Comparison of ENCODE assay signal across 28 cellular contexts in the genomic region with DNA sequence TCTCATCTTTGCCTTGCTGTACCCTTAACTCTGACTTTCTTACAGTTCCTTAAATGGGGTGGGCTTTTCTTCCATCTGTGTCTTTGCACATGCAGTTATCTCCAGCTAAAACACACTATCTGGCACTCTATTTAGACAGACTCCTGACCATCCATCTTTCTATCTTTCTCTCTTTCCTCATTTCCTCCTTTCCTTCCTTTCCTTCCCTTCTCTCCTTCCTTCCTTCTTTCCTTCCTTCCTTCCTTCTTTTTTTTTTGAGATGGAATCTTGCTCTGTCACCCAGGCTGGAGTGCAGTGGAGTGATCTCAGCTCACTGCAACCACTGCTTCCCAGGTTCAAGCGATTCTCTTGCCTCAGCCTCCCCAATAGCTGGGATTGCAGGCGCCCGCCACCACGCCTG. TPM values are rescaled to one million over a fixed set of nuclear protein-coding genes. Genes with fewer than 3 reads are reported as not detected.
DNase-seq lines count a peak whose midpoint lies in the region; ATAC-seq, FAIRE-seq and TF ChIP-seq lines count a peak whose summit lies in the region.
"Had no signal": no experiment of that assay in that cellular context is flagged by ENCODE, and none has a peak within 500 bp of the region (broad histone marks: within the 10 kb centered on the region; RNA-seq: fewer than 3 reads in every experiment).

No MANE protein-coding gene starts in this region.

- H3K36me3 ChIP-seq in mammary epithelial cell (ENCODE audit: insufficient read depth, low read length) (no peaks in the 10 kb centered on the region), K562 (ENCODE audit: control insufficient read depth, insufficient read depth, low read length) (no peaks in the 10 kb centered on the region), lower lobe of right lung (peaks cover 23% of the 10 kb centered on the region)
- H3K36me3 ChIP-seq: BE2C, BLaER1 had no signal

- H3K27ac Mint-ChIP-seq in MCF 10A (ENCODE audit: low read depth, unreplicated experiment) = peak overlapping the region; percentile 30

- H3K4me3 ChIP-seq in mammary epithelial cell (replicated peaks in 1 of 3; ENCODE audit: insufficient read depth in 1 of 3, low read depth in 2 of 3, low read length in 3 of 3) (no peak overlapping the region), K562 (no peak overlapping the region), lower lobe of right lung (no peak overlapping the region)
- H3K4me3 ChIP-seq: BLaER1, GM12878 had no signal

- H3K79me2 ChIP-seq in mammary epithelial cell (ENCODE audit: insufficient read depth, low read length) (no peaks in the 10 kb centered on the region), K562 (ENCODE audit: control insufficient read depth, insufficient read depth, low read length) (no peaks in the 10 kb centered on the region)

- H3K9me3 Mint-ChIP-seq in MCF 10A (ENCODE audit: unreplicated experiment) = no peaks in the 10 kb centered on the region
- H3K9me3 Mint-ChIP-seq: CD14-positive monocyte; CD4-positive, alpha-beta memory T cell; CD4-positive, CD25-positive, alpha-beta regulatory T cell; CD8-positive, alpha-beta memory T cell had no signal

- H3K36me3 Mint-ChIP-seq in MCF 10A (ENCODE audit: insufficient read depth, unreplicated experiment) = no peaks in the 10 kb centered on the region
- H3K36me3 Mint-ChIP-seq: CD14-positive monocyte; CD4-positive, alpha-beta memory T cell; CD4-positive, CD25-positive, alpha-beta regulatory T cell; CD8-positive, alpha-beta memory T cell had no signal

- no peak for TF ChIP-seq POLR2A in K562 (conservative IDR thresholded peaks at IDR 0.05)

- H3K4me2 ChIP-seq in mammary epithelial cell (ENCODE audit: insufficient read depth, low read depth, low read length) (no peak overlapping the region), K562 (ENCODE audit: insufficient read depth, low read length) (no peak overlapping the region; the same call in 1 of the 2 replicates)
- H3K4me2 ChIP-seq: BLaER1 had no signal

- H4K20me1 ChIP-seq in mammary epithelial cell (ENCODE audit: insufficient read depth, low read length) (no peaks in the 10 kb centered on the region), K562 (replicated peaks; ENCODE audit: control insufficient read depth, insufficient read depth, low read length) (no peaks in the 10 kb centered on the region)
- H4K20me1 ChIP-seq: BLaER1 had no signal

- H2AFZ ChIP-seq in mammary epithelial cell (ENCODE audit: low read depth, low read length) (no peak overlapping the region), K562 (ENCODE audit: low read depth, low read length) (peak overlapping the region; percentile 33; the same call in 1 of the 2 replicates)

- TF ChIP-seq EP300 in K562 (IDR thresholded peaks at IDR 0.05; ENCODE audit: low read length) = no peak

- peaks cover 10% of the 10 kb centered on the region for H3K4me1 Mint-ChIP-seq in MCF 10A (ENCODE audit: insufficient read depth, unreplicated experiment)

- dilution Hi-C loops in mammary epithelial cell (cut with HindIII; ENCODE audit: low sequenced_read_pairs) = no loop called here

- H3K9ac ChIP-seq in mammary epithelial cell (ENCODE audit: insufficient read depth, low read length) (no peak overlapping the region), K562 (ENCODE audit: insufficient read depth in 1 of 2, low read depth in 2 of 2, low read length in 2 of 2) (no peak overlapping the region)
- H3K9ac ChIP-seq: BLaER1 had no signal

- no peak for DNase-seq in MCF 10A (ENCODE audit: unreplicated experiment)
- no peak for DNase-seq in mammary epithelial cell
- no peak for DNase-seq in K562 (ENCODE audit: extremely low read depth in 1 of 4, low spot score in 3 of 4)
- peak; percentile 4 for DNase-seq in mesenteric fat pad (ENCODE audit: low spot score)
- no peak for DNase-seq in germinal center (ENCODE audit: low spot score)
- DNase-seq in lower lobe of right lung = no peak
- no peak for DNase-seq in NOMO-1 (lab: John Stamatoyannopoulos, UW; ENCODE audit: unreplicated experiment in 2 of 2)
- DNase-seq: 8988T; ACHN; BE2C; C1 segment of cervical spinal cord; CD4-positive, alpha-beta memory T cell; CD4-positive, CD25-positive, alpha-beta regulatory T cell; CD8-positive, alpha-beta memory T cell; COR-L47; DMS 273 treated with DMSO at 0.1 percent for 48 hours; DMS153; DMS53; DMS79; DND-41; EL; GDM1 had no signal

- BruUV-seq in MCF 10A (replicated peaks; lab: Mats Ljungman, UMichigan) (no TSS peak), mammary epithelial cell (replicated peaks; lab: Mats Ljungman, UMichigan) (no TSS peak), K562 (replicated peaks; lab: Mats Ljungman, UMichigan) (no TSS peak)

- 83% methylated on average over 3 of the region's 4 CpGs for WGBS in mammary epithelial cell (ENCODE audit: low coverage, missing lambda C conversion rate)
- no CpG with 5 or more reads among the region's 4 CpGs for WGBS in K562 (ENCODE audit: insufficient coverage, low coverage, missing lambda C conversion rate)

- intact Hi-C loops in MCF 10A (cut with micrococcal nuclease) = no loop called here
- intact Hi-C loops in mammary epithelial cell (cut with micrococcal nuclease) = no loop called here
- intact Hi-C loops in K562 (cut with micrococcal nuclease) = no loop called here
- intact Hi-C loops in lower lobe of right lung (cut with DNase I) = no loop called here

- H3K9me1 ChIP-seq in K562 (ENCODE audit: control insufficient read depth, insufficient read depth, low read length) = no peaks in the 10 kb centered on the region

- POLR2A ChIA-PET in MCF 10A (lab: Yijun Ruan, JAX) = interaction anchor here (1.5 kb wide), 1 partner anchor 20 kb away, joined by 4 read pairs; no protein-coding TSS in a partner anchor
- POLR2A ChIA-PET in K562 (lab: Yijun Ruan, JAX) = interaction anchor here (0.5 to 1.1 kb wide), 2 partner anchors 10 to 99 kb away, joined by 3 to 4 read pairs; no protein-coding TSS in a partner anchor

- H3K4me3 Mint-ChIP-seq in MCF 10A (ENCODE audit: unreplicated experiment) = no peak overlapping the region
- H3K4me3 Mint-ChIP-seq: CD14-positive monocyte; CD4-positive, alpha-beta memory T cell; CD4-positive, CD25-positive, alpha-beta regulatory T cell; CD8-positive, alpha-beta memory T cell had no signal

- CTCF ChIA-PET in MCF 10A (lab: Yijun Ruan, JAX) (no interaction called here), mammary epithelial cell (lab: Charles Lee; ENCODE audit: low non-redundant PET) (no interaction called here), K562 (lab: Yijun Ruan, JAX; ENCODE audit: low intra/inter-chr PET ratio) (no interaction called here)

- FAIRE-seq in K562 (lab: Jason Lieb, UNC) = no peak
- FAIRE-seq: A204.1, GM12878, GM12892, GM18507 had no signal

- no peak for TF ChIP-seq RAD21 in K562 (CRISPR knock-in tag; conservative IDR thresholded peaks at IDR 0.05 in 1 of 2, IDR thresholded peaks at IDR 0.05 in 1 of 2)

- H3K4me1 ChIP-seq in mammary epithelial cell (ENCODE audit: insufficient read depth, low read length) = peaks cover 13% of the 10 kb centered on the region
- peaks cover 8 to 15% of the 10 kb centered on the region in 2 experiments; a peak in 4 of 5 replicates for H3K4me1 ChIP-seq in K562 (replicated peaks in 1 of 2; ENCODE audit: control insufficient read depth in 2 of 2, insufficient read depth in 2 of 2, low read length in 2 of 2)
- no peaks in the 10 kb centered on the region for H3K4me1 ChIP-seq in lower lobe of right lung
- H3K4me1 ChIP-seq: BE2C, BLaER1 had no signal

- H3K27me3 ChIP-seq in mammary epithelial cell (ENCODE audit: insufficient read depth, low read length) (no peaks in the 10 kb centered on the region), K562 (ENCODE audit: control insufficient read depth in 2 of 2, insufficient read depth in 2 of 2, low read length in 2 of 2) (peaks cover 7 to 32% of the 10 kb centered on the region in 2 experiments; a peak in 3 of 5 replicates), lower lobe of right lung (ENCODE audit: low read depth) (no peaks in the 10 kb centered on the region)
- H3K27me3 ChIP-seq: BLaER1 had no signal

- H3K27ac ChIP-seq in mammary epithelial cell (ENCODE audit: insufficient read depth, low read depth, low read length) (no peak overlapping the region), K562 (ENCODE audit: extremely low read depth, low read depth, low read length) (no peak overlapping the region), lower lobe of right lung (no peak overlapping the region)
- H3K27ac ChIP-seq: BLaER1 had no signal

- in situ Hi-C loops in mammary epithelial cell (cut with MboI; ENCODE audit: low sequenced_read_pairs in 2 of 2) (no loop called here), K562 (cut with MboI) (no loop called here)

- H3K9me3 ChIP-seq in mammary epithelial cell (replicated peaks; ENCODE audit: insufficient read depth, low read length) (no peaks in the 10 kb centered on the region), K562 (replicated peaks; ENCODE audit: control insufficient read depth, insufficient read depth, low read depth, low read length) (no peaks in the 10 kb centered on the region), lower lobe of right lung (no peaks in the 10 kb centered on the region)
- H3K9me3 ChIP-seq: BE2C, BLaER1 had no signal

- TF ChIP-seq CTCF in MCF 10A (IDR thresholded peaks at IDR 0.05; ENCODE audit: unreplicated experiment) (no peak), mammary epithelial cell (conservative IDR thresholded peaks at IDR 0.05 in 1 of 2, IDR thresholded peaks at IDR 0.05 in 1 of 2; ENCODE audit: extremely low read depth in 1 of 2, insufficient read depth in 1 of 2, low read depth in 1 of 2, low read length in 2 of 2) (no peak), K562 (IDR thresholded peaks at IDR 0.05 in 2 of 3, conservative IDR thresholded peaks at IDR 0.05 in 1 of 3; ENCODE audit: insufficient read depth in 2 of 3, low read depth in 1 of 3, low read length in 3 of 3) (no peak), lower lobe of right lung (IDR thresholded peaks at IDR 0.05) (no peak)

- ATAC-seq in K562 (no peak), lower lobe of right lung (no peak)
- ATAC-seq: GM12878 had no signal

- peaks cover 53% of the 10 kb centered on the region for H3K27me3 Mint-ChIP-seq in MCF 10A (ENCODE audit: insufficient read depth, unreplicated experiment)
- H3K27me3 Mint-ChIP-seq: CD4-positive, alpha-beta memory T cell had no signal

RNA-seq across cellular contexts. Expression of a gene that starts 8.2 kb away (rescaled TPM):
- total RNA-seq in MCF 10A (2022) (not detected in 2 replicates), mammary epithelial cell (1 to 10 TPM in 1 of 2 donors, under 1 TPM in 1; 0.66 to 3.0 TPM), K562 (2014; rRNA removed) (2.7 and 3.5 TPM in 2 replicates), K562 (2014; rRNA removed; fragmentation: Illumina TruSeq; extraction: Trizol) (0.95 and 1.4 TPM in 2 replicates), K562 (2015; rRNA removed; fragmentation: Illumina TruSeq; extraction: Trizol) (1.7 and 1.9 TPM in 2 replicates), K562 (2021) (2.7 and 3.4 TPM in 2 replicates), mesenteric fat pad (113 TPM), lower lobe of right lung (63.6 TPM)
- polyA plus RNA-seq in mammary epithelial cell (0.42 TPM), K562 (2011; rRNA removed) (1.1 and 2.0 TPM in 2 replicates), K562 (2014; fragmentation: Illumina TruSeq; extraction: Trizol) (1.3 and 1.4 TPM in 2 replicates), K562 (2014; fragmentation: Nextera tagmentation; extraction: Ambion mirVana) (under 1 TPM; 0.24 to 0.50 TPM), K562 (2014; rRNA removed) (2.6 and 4.3 TPM in 2 replicates)
- polyA minus RNA-seq in mammary epithelial cell = not detected
- total RNA-seq in K562 (2011; cell fraction: chromatin; rRNA removed; ENCODE audit: low replicate concordance) = 3.1 and 5.8 TPM in 2 replicates
- total RNA-seq in K562 (2011; cell fraction: nucleolus; rRNA removed) = 4.2 TPM in 2 replicates
- 4.0 and 6.0 TPM in 2 replicates for total RNA-seq in K562 (2011; cell fraction: nucleoplasm; rRNA removed)
- polyA plus RNA-seq in K562 (2011; cell fraction: cytosol; rRNA removed) = 1.5 and 1.6 TPM in 2 replicates
- 1.7 and 3.0 TPM in 2 replicates for polyA plus RNA-seq in K562 (2011; cell fraction: nucleus; rRNA removed)
- polyA plus RNA-seq in K562 (2012) = 1.4 and 2.2 TPM in 2 replicates
- 1.2 and 1.6 TPM in 2 replicates for polyA minus RNA-seq in K562 (2011; rRNA and poly(A)+ RNA removed)
- polyA minus RNA-seq in K562 (2011; cell fraction: cytosol; rRNA and poly(A)+ RNA removed) = not detected in 2 replicates
- 2.7 and 3.2 TPM in 2 replicates for polyA minus RNA-seq in K562 (2011; cell fraction: nucleus; rRNA and poly(A)+ RNA removed)

RNA-seq across cellular contexts. Expression of a gene that starts 23.2 kb away (rescaled TPM):
- total RNA-seq in MCF 10A (2022) = 0.71 and 0.84 TPM in 2 replicates
- total RNA-seq in mammary epithelial cell = 1 to 10 TPM; 1.7 to 3.1 TPM
- 3.9 TPM for polyA plus RNA-seq in mammary epithelial cell
- 1.3 TPM for polyA minus RNA-seq in mammary epithelial cell
- 11.8 and 26.5 TPM in 2 replicates for total RNA-seq in K562 (2011; cell fraction: chromatin; rRNA removed; ENCODE audit: low replicate concordance)
- total RNA-seq in K562 (2011; cell fraction: nucleolus; rRNA removed) = 15.2 and 18.8 TPM in 2 replicates
- total RNA-seq in K562 (2011; cell fraction: nucleoplasm; rRNA removed) = 22.7 and 30.8 TPM in 2 replicates
- 40.5 and 45.0 TPM in 2 replicates for total RNA-seq in K562 (2014; rRNA removed)
- 13.5 and 14.0 TPM in 2 replicates for total RNA-seq in K562 (2014; rRNA removed; fragmentation: Illumina TruSeq; extraction: Trizol)
- 22.3 and 22.4 TPM in 2 replicates for total RNA-seq in K562 (2015; rRNA removed; fragmentation: Illumina TruSeq; extraction: Trizol)
- 37.3 and 42.6 TPM in 2 replicates for total RNA-seq in K562 (2021)
- polyA plus RNA-seq in K562 (2011; rRNA removed) = 24.4 and 51.8 TPM in 2 replicates
- 44.6 and 52.4 TPM in 2 replicates for polyA plus RNA-seq in K562 (2011; cell fraction: cytosol; rRNA removed)
- polyA plus RNA-seq in K562 (2011; cell fraction: nucleus; rRNA removed) = 32.8 and 42.4 TPM in 2 replicates
- polyA plus RNA-seq in K562 (2012) = 34.2 and 146 TPM in 2 replicates
- polyA plus RNA-seq in K562 (2014; fragmentation: Illumina TruSeq; extraction: Trizol) = 39.6 and 46.5 TPM in 2 replicates
- 1 to 10 TPM; 5.3 to 5.7 TPM for polyA plus RNA-seq in K562 (2014; fragmentation: Nextera tagmentation; extraction: Ambion mirVana)
- polyA plus RNA-seq in K562 (2014; rRNA removed) = 32.2 and 35.1 TPM in 2 replicates
- 8.6 and 11.3 TPM in 2 replicates for polyA minus RNA-seq in K562 (2011; rRNA and poly(A)+ RNA removed)
- polyA minus RNA-seq in K562 (2011; cell fraction: cytosol; rRNA and poly(A)+ RNA removed) = 17.9 and 19.4 TPM in 2 replicates
- polyA minus RNA-seq in K562 (2011; cell fraction: nucleus; rRNA and poly(A)+ RNA removed) = 4.0 and 7.3 TPM in 2 replicates
- 39.2 TPM for total RNA-seq in mesenteric fat pad
- 76.2 TPM for total RNA-seq in lower lobe of right lung

RNA-seq across cellular contexts. Expression of a gene that starts 25.6 kb away (rescaled TPM):
- total RNA-seq in MCF 10A (2022) (48.1 and 49.2 TPM in 2 replicates), mammary epithelial cell (10 to 100 TPM; 28.5 to 59.1 TPM), K562 (2014; rRNA removed) (55.6 and 63.8 TPM in 2 replicates), K562 (2014; rRNA removed; fragmentation: Illumina TruSeq; extraction: Trizol) (44.0 and 45.1 TPM in 2 replicates), K562 (2015; rRNA removed; fragmentation: Illumina TruSeq; extraction: Trizol) (60.0 and 62.5 TPM in 2 replicates), K562 (2021) (106 and 126 TPM in 2 replicates), mesenteric fat pad (51.5 TPM), lower lobe of right lung (89.2 TPM)
- polyA plus RNA-seq in mammary epithelial cell (39.1 TPM), K562 (2011; rRNA removed) (123 and 127 TPM in 2 replicates), K562 (2014; fragmentation: Illumina TruSeq; extraction: Trizol) (108 and 119 TPM in 2 replicates), K562 (2014; fragmentation: Nextera tagmentation; extraction: Ambion mirVana) (1 to 10 TPM; 1.9 to 2.8 TPM), K562 (2014; rRNA removed) (117 and 134 TPM in 2 replicates)
- polyA minus RNA-seq in mammary epithelial cell = 30.7 TPM
- 227 and 442 TPM in 2 replicates for total RNA-seq in K562 (2011; cell fraction: chromatin; rRNA removed; ENCODE audit: low replicate concordance)
- total RNA-seq in K562 (2011; cell fraction: nucleolus; rRNA removed) = 178 and 203 TPM in 2 replicates
- 185 and 217 TPM in 2 replicates for total RNA-seq in K562 (2011; cell fraction: nucleoplasm; rRNA removed)
- 105 and 142 TPM in 2 replicates for polyA plus RNA-seq in K562 (2011; cell fraction: cytosol; rRNA removed)
- 340 and 411 TPM in 2 replicates for polyA plus RNA-seq in K562 (2011; cell fraction: nucleus; rRNA removed)
- polyA plus RNA-seq in K562 (2012) = 110 and 127 TPM in 2 replicates
- 55.9 and 77.0 TPM in 2 replicates for polyA minus RNA-seq in K562 (2011; rRNA and poly(A)+ RNA removed)
- polyA minus RNA-seq in K562 (2011; cell fraction: cytosol; rRNA and poly(A)+ RNA removed) = 46.1 and 60.9 TPM in 2 replicates
- 68.7 and 70.2 TPM in 2 replicates for polyA minus RNA-seq in K562 (2011; cell fraction: nucleus; rRNA and poly(A)+ RNA removed)

RNA-seq across cellular contexts. Expression of a gene that starts 31.6 kb away (rescaled TPM):
- total RNA-seq in MCF 10A (2022) = 8.0 and 8.4 TPM in 2 replicates
- total RNA-seq in mammary epithelial cell = 1 to 10 TPM in 1 of 2 donors, under 1 TPM in 1; 0.33 to 6.1 TPM
- 1.8 TPM for polyA plus RNA-seq in mammary epithelial cell
- not detected for polyA minus RNA-seq in mammary epithelial cell
- total RNA-seq in K562 (2011; cell fraction: chromatin; rRNA removed; ENCODE audit: low replicate concordance) = 28.3 and 66.0 TPM in 2 replicates
- total RNA-seq in K562 (2011; cell fraction: nucleolus; rRNA removed) = 35.5 and 36.5 TPM in 2 replicates
- 27.8 and 29.8 TPM in 2 replicates for total RNA-seq in K562 (2011; cell fraction: nucleoplasm; rRNA removed)
- total RNA-seq in K562 (2014; rRNA removed) = 5.3 and 6.2 TPM in 2 replicates
- 2.0 and 2.2 TPM in 2 replicates for total RNA-seq in K562 (2014; rRNA removed; fragmentation: Illumina TruSeq; extraction: Trizol)
- 3.0 and 3.6 TPM in 2 replicates for total RNA-seq in K562 (2015; rRNA removed; fragmentation: Illumina TruSeq; extraction: Trizol)
- total RNA-seq in K562 (2021) = 7.8 and 11.5 TPM in 2 replicates
- 4.1 and 7.9 TPM in 2 replicates for polyA plus RNA-seq in K562 (2011; rRNA removed)
- polyA plus RNA-seq in K562 (2011; cell fraction: cytosol; rRNA removed) = 2.4 and 3.1 TPM in 2 replicates
- polyA plus RNA-seq in K562 (2011; cell fraction: nucleus; rRNA removed) = 75.1 and 86.2 TPM in 2 replicates
- polyA plus RNA-seq in K562 (2012) = 11.6 and 18.0 TPM in 2 replicates
- 5.8 and 8.2 TPM in 2 replicates for polyA plus RNA-seq in K562 (2014; fragmentation: Illumina TruSeq; extraction: Trizol)
- polyA plus RNA-seq in K562 (2014; fragmentation: Nextera tagmentation; extraction: Ambion mirVana) = 1 to 10 TPM; 1.2 to 1.8 TPM
- polyA plus RNA-seq in K562 (2014; rRNA removed) = 10.9 and 11.1 TPM in 2 replicates
- polyA minus RNA-seq in K562 (2011; rRNA and poly(A)+ RNA removed) = 0.78 and 0.81 TPM in 2 replicates
- not detected in 2 replicates for polyA minus RNA-seq in K562 (2011; cell fraction: cytosol; rRNA and poly(A)+ RNA removed)
- 5.3 and 7.3 TPM in 2 replicates for polyA minus RNA-seq in K562 (2011; cell fraction: nucleus; rRNA and poly(A)+ RNA removed)
- 5.7 TPM for total RNA-seq in mesenteric fat pad
- total RNA-seq in lower lobe of right lung = 882 TPM
- polyA plus RNA-seq: CD8-positive, alpha-beta memory T cell had no signal

RNA-seq across cellular contexts. Expression of a gene that starts 37.4 kb away (rescaled TPM):
- total RNA-seq in MCF 10A (2022) (28.1 and 29.6 TPM in 2 replicates), mammary epithelial cell (10 to 100 TPM; 28.4 to 28.7 TPM), K562 (2014; rRNA removed) (129 and 156 TPM in 2 replicates), K562 (2014; rRNA removed; fragmentation: Illumina TruSeq; extraction: Trizol) (123 and 128 TPM in 2 replicates), K562 (2015; rRNA removed; fragmentation: Illumina TruSeq; extraction: Trizol) (99.1 and 110 TPM in 2 replicates), K562 (2021) (149 and 154 TPM in 2 replicates), mesenteric fat pad (32.3 TPM), lower lobe of right lung (44.9 TPM)
- polyA plus RNA-seq in mammary epithelial cell (65.3 TPM), K562 (2011; rRNA removed) (161 and 163 TPM in 2 replicates), K562 (2014; fragmentation: Illumina TruSeq; extraction: Trizol) (227 and 245 TPM in 2 replicates), K562 (2014; fragmentation: Nextera tagmentation; extraction: Ambion mirVana) (10 to 100 TPM; 62.2 to 95.5 TPM), K562 (2014; rRNA removed) (207 and 223 TPM in 2 replicates)
- 47.0 TPM for polyA minus RNA-seq in mammary epithelial cell
- 19.1 and 20.3 TPM in 2 replicates for total RNA-seq in K562 (2011; cell fraction: chromatin; rRNA removed; ENCODE audit: low replicate concordance)
- total RNA-seq in K562 (2011; cell fraction: nucleolus; rRNA removed) = 21.5 and 22.6 TPM in 2 replicates
- 36.4 and 49.9 TPM in 2 replicates for total RNA-seq in K562 (2011; cell fraction: nucleoplasm; rRNA removed)
- polyA plus RNA-seq in K562 (2011; cell fraction: cytosol; rRNA removed) = 240 and 251 TPM in 2 replicates
- polyA plus RNA-seq in K562 (2011; cell fraction: nucleus; rRNA removed) = 54.9 and 71.1 TPM in 2 replicates
- polyA plus RNA-seq in K562 (2012) = 213 and 399 TPM in 2 replicates
- 48.7 TPM in 2 replicates for polyA minus RNA-seq in K562 (2011; rRNA and poly(A)+ RNA removed)
- 29.3 and 40.5 TPM in 2 replicates for polyA minus RNA-seq in K562 (2011; cell fraction: cytosol; rRNA and poly(A)+ RNA removed)
- polyA minus RNA-seq in K562 (2011; cell fraction: nucleus; rRNA and poly(A)+ RNA removed) = 9.3 and 18.2 TPM in 2 replicates
